8 cellular contexts compared by ENCODE assay signal in the genomic region with DNA sequence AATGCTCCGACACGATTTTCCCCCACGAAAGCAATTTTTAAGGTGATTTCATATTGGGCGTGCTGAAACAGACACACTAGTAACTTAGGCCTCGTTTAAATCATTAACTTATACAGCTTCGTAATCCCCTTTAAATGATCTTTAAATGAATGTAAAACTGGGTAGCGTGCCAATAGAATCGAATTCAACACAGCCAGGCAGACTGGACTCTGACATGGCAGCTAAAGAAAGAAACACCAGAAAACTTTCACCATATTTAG. TPM values are rescaled to one million over a fixed set of nuclear protein-coding genes. Genes with fewer than 3 reads are reported as not detected.
A peak's percentile ranks its signal among the peaks of the same experiment; 100 is the strongest.
DNase-seq lines count a peak whose midpoint lies in the region; ATAC-seq and TF ChIP-seq lines count a peak whose summit lies in the region.

No MANE protein-coding gene starts in this region.

- no peaks in the 10 kb centered on the region for H4K20me1 ChIP-seq in fibroblast of lung (ENCODE audit: control insufficient read depth, extremely low read depth, insufficient read depth, low read length)

- peaks cover 37% of the 10 kb centered on the region for H3K4me1 Mint-ChIP-seq in Calu3 (ENCODE audit: low read depth, unreplicated experiment)

- WGBS in psoas muscle, 3 donors = 23 to 38% (median 26%) methylated on average over 8 of the region's 8 CpGs

- H3K9me3 Mint-ChIP-seq in Calu3 (ENCODE audit: low read depth, unreplicated experiment) = peaks cover 2% of the 10 kb centered on the region

- H3K79me2 ChIP-seq in fibroblast of lung (ENCODE audit: control insufficient read depth, insufficient read depth, low read length) = peaks cover 16% of the 10 kb centered on the region

- peak overlapping the region; percentile 97 for H3K4me2 ChIP-seq in fibroblast of lung (ENCODE audit: extremely low read depth, insufficient read depth, low read length)

- H3K27me3 ChIP-seq in SJSA1 (replicated peaks) (no peaks in the 10 kb centered on the region), fibroblast of lung (ENCODE audit: control insufficient read depth, insufficient read depth, low read length) (no peaks in the 10 kb centered on the region), psoas muscle (ENCODE audit: insufficient read depth in 3 of 3, low read length in 2 of 3) (no peaks in the 10 kb centered on the region)

- H3K9me3 ChIP-seq in SJSA1 (replicated peaks) = peaks cover 3% of the 10 kb centered on the region
- H3K9me3 ChIP-seq in fibroblast of lung (ENCODE audit: control insufficient read depth, insufficient read depth, low read depth, low read length) = no peaks in the 10 kb centered on the region
- no peaks in the 10 kb centered on the region for H3K9me3 ChIP-seq in psoas muscle

- no peak for ATAC-seq in psoas muscle

- peak overlapping the region; percentile 79 for H3K9ac ChIP-seq in fibroblast of lung (ENCODE audit: insufficient read depth, low read length)

- peaks cover 22% of the 10 kb centered on the region for H3K36me3 ChIP-seq in SJSA1
- H3K36me3 ChIP-seq in fibroblast of lung (ENCODE audit: control insufficient read depth, insufficient read depth, low read length) = no peaks in the 10 kb centered on the region
- H3K36me3 ChIP-seq in psoas muscle (ENCODE audit: insufficient read depth in 1 of 2, low read depth in 1 of 2) = no peaks in the 10 kb centered on the region

- no TSS peak for BruUV-seq in Calu3 (replicated peaks; lab: Mats Ljungman, UMichigan)

- TF ChIP-seq CTCF in Calu3 (IDR thresholded peaks at IDR 0.05; ENCODE audit: unreplicated experiment) = no peak
- no peak for TF ChIP-seq CTCF in fibroblast of lung (conservative IDR thresholded peaks at IDR 0.05 in 1 of 2, IDR thresholded peaks at IDR 0.05 in 1 of 2; ENCODE audit: low read depth in 1 of 2, low read length in 2 of 2)
- TF ChIP-seq CTCF in psoas muscle (IDR thresholded peaks at IDR 0.05) = no peak

- no peak for DNase-seq in Calu3
- DNase-seq in SJSA1 (ENCODE audit: low read depth in 1 of 2, low spot score in 2 of 2) = no peak
- no peak for DNase-seq in fibroblast of lung (ENCODE audit: low read depth in 2 of 2)
- no peak for DNase-seq in psoas muscle
- no peak for DNase-seq in islet precursor cell
- no peak for DNase-seq in stimulated activated CD4-positive, alpha-beta T cell treated with anti-CD3 and anti-CD28 coated beads, Interleukin-2, amount 100 ng/mL, for 48 hours
- DNase-seq in NCI-H1105 treated with DMSO at 0.1 percent for 48 hours (lab: John Stamatoyannopoulos, UW) = no peak
- DNase-seq in stimulated activated CD4-positive, alpha-beta T cell treated with anti-CD3 and anti-CD28 coated beads, Interleukin-4, amount 100 ng/mL, for 1 hour = no peak

- H3K36me3 Mint-ChIP-seq in Calu3 (ENCODE audit: insufficient read depth, unreplicated experiment) = peaks cover 81% of the 10 kb centered on the region

- H3K4me1 ChIP-seq in SJSA1 (replicated peaks) (peaks cover 43% of the 10 kb centered on the region), fibroblast of lung (ENCODE audit: control insufficient read depth, extremely low read depth, insufficient read depth, low read length) (peaks cover 21% of the 10 kb centered on the region), psoas muscle (peaks cover 26% of the 10 kb centered on the region)

- intact Hi-C loops in Calu3 (cut with micrococcal nuclease; ENCODE audit: unreplicated experiment) (loop anchor here (5.0 kb wide), 1 partner anchor 292 kb away; no protein-coding TSS in a partner anchor), psoas muscle (cut with DNase I) (no loop called here)

- H3K27ac ChIP-seq in SJSA1 = peak overlapping the region; percentile 97
- peak overlapping the region; percentile 96 for H3K27ac ChIP-seq in fibroblast of lung (ENCODE audit: insufficient read depth, low read length)
- peak overlapping the region; percentile 93 for H3K27ac ChIP-seq in psoas muscle

- peak overlapping the region; percentile 99 for H3K27ac Mint-ChIP-seq in Calu3 (ENCODE audit: unreplicated experiment)

- H2AFZ ChIP-seq in fibroblast of lung (ENCODE audit: low read length) = no peak overlapping the region

- H3K4me3 Mint-ChIP-seq in Calu3 (ENCODE audit: low read depth, unreplicated experiment) = peak overlapping the region; percentile 98

- no peaks in the 10 kb centered on the region for H3K27me3 Mint-ChIP-seq in Calu3 (ENCODE audit: unreplicated experiment)

- peak overlapping the region; percentile 52 for H3K4me3 ChIP-seq in SJSA1
- H3K4me3 ChIP-seq in fibroblast of lung (replicated peaks in 1 of 4; ENCODE audit: control extremely low read depth in 1 of 4, insufficient read depth in 1 of 4, low read depth in 3 of 4, low read length in 4 of 4) = peak overlapping the region; percentile 44 to 68 (median 55)
- H3K4me3 ChIP-seq in psoas muscle = peak overlapping the region; percentile 67

- CTCF ChIA-PET in Calu3 (lab: Charles Lee) = interaction anchor here (1.0 to 1.4 kb wide), 2 partner anchors 14 to 51 kb away, joined by 4 to 7 read pairs; no protein-coding TSS in a partner anchor

RNA-seq across cellular contexts. Expression of a gene that starts 2.4 kb away (rescaled TPM):
- 77.8 and 92.5 TPM in 2 replicates for total RNA-seq in Calu3 (2022)
- 161 and 209 TPM in 2 replicates for total RNA-seq in SJSA1 (2014; rRNA removed; shearing (Covaris generic))
- 66.6 and 150 TPM in 2 replicates for total RNA-seq in fibroblast of lung
- 23.1 and 92.5 TPM in 2 replicates for polyA plus RNA-seq in fibroblast of lung
- polyA plus RNA-seq in fibroblast of lung (2012) = 19.0 and 59.9 TPM in 2 replicates
- 20.2 and 61.7 TPM in 2 replicates for polyA minus RNA-seq in fibroblast of lung (ENCODE audit: low replicate concordance)
- total RNA-seq in psoas muscle = 10 to 100 TPM in 2 of 4 donors, 1 to 10 TPM in 2; 4.1 to 15.4 (median 11.8) TPM
- 10 to 100 TPM in 2 of 3 donors, 1 to 10 TPM in 1; 7.7 to 33.0 (median 19.5) TPM for polyA plus RNA-seq in psoas muscle
